Comparison of ENCODE assay signal across 22 cellular contexts in genomic region chr12:77130193-77130592, GRCh38.
"Had no signal": no experiment of that assay in that cellular context is flagged by ENCODE, and none has a peak within 500 bp of the region (broad histone marks: within the 10 kb centered on the region; RNA-seq: fewer than 3 reads in every experiment).

No MANE protein-coding gene starts in this region.

- H3K27me3 ChIP-seq: breast epithelium, neutrophil, tibial nerve, uterus had no signal

- H3K4me1 ChIP-seq: breast epithelium, foreskin keratinocyte, tibial nerve, uterus had no signal

- H3K4me3 ChIP-seq: breast epithelium, skin epidermis, tibial nerve, uterus had no signal

- DNase-seq: activated CD4-positive, alpha-beta T cell treated with anti-CD3 and anti-CD28 coated beads, Interleukin-2, amount 10 ng/mL, durations not matched to agents 7 days and 5 days; activated CD8-positive, alpha-beta memory T cell treated with anti-CD3 and anti-CD28 coated beads, Interleukin-2, amount 50 U/mL, for 48 hours; activated gamma-delta T cell; activated T-cell treated with anti-CD3 and anti-CD28 coated beads, Interleukin-2, amount 50 U/mL, for 72 hours; amygdala; cerebellar nuclear complex; effector memory CD4-positive, alpha-beta T cell; foreskin keratinocyte; head of caudate nucleus; immature natural killer cell; mesendoderm; natural killer cell; retina; stimulated activated CD4-positive, alpha-beta T cell treated with anti-CD3 and anti-CD28 coated beads, Interleukin-4, amount 100 ng/mL, for 4 hours; stimulated activated CD8-positive, alpha-beta memory T cell treated with anti-CD3 and anti-CD28 coated beads, Interleukin-4, amount 100 ng/mL, for 48 hours; stimulated activated naive CD4-positive, alpha-beta T cell treated with Interleukin-2 at 50 U/mL for 16 hours; substantia nigra; uterus had no signal

- H3K27ac ChIP-seq: breast epithelium, foreskin keratinocyte, neutrophil, skin epidermis, tibial nerve, uterus had no signal

- H3K36me3 ChIP-seq: breast epithelium, neutrophil, tibial nerve, uterus had no signal
